13 cellular contexts compared by ENCODE assay signal in the genomic region with DNA sequence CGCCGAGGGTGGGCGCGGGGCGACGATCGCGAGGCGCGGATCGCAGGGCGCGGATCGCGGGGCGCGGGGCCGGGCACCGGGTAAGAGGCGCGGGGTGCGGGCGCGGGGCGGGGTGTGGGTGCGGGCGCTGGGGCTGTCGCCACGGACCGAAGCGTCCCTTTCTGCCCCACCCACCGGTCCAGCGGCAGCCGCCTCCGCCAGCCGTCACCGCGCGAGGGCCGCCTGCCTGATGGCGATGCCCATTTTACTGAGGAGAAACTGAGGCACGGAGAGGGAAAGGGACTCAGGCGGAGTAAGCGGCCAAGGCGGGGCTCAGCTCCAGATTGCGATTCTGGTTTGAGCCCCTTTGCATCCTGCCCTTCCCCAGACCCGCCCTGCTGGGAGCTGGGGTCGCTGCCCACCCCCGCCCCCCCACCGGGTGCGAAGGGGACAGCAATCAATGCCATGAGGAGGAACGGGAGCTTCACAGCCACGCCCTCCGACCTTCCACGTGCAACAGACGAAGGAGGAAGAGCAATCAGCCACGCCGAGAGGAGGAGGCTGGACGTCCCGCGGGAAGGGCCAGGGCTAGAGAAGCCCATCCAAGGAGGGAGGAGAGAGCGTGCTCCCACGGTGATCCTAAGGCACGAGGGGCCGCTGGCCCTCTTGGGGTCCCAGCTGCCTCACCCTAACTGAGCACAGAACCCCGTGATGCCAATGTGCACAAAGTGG. TPM values are rescaled to one million over a fixed set of nuclear protein-coding genes. Genes with fewer than 3 reads are reported as not detected.
DNase-seq lines count a peak whose midpoint lies in the region; TF ChIP-seq lines count a peak whose summit lies in the region.
"Had no signal": no experiment of that assay in that cellular context is flagged by ENCODE, and none has a peak within 500 bp of the region (broad histone marks: within the 10 kb centered on the region; RNA-seq: fewer than 3 reads in every experiment).

No MANE protein-coding gene starts in this region.

- H3K9me3 Mint-ChIP-seq in glutamatergic neuron (ENCODE audit: unreplicated experiment) = peaks cover 6% of the 10 kb centered on the region
- H3K9me3 Mint-ChIP-seq: dendritic cell treated with granulocyte-macrophage colony-stimulating factor and Interleukin-4, amounts not matched to agents 40 ng/mL and 50 ng/mL, for 4 days had no signal

- H3K9ac ChIP-seq in skeletal muscle satellite cell (ENCODE audit: low read depth, low read length) = no peak overlapping the region

- peak overlapping the region; percentile 69 for H3K4me2 ChIP-seq in skeletal muscle satellite cell (ENCODE audit: low read length)

- TF ChIP-seq CTCF in HEK293 (tag by site-specific recombination; IDR thresholded peaks at IDR 0.05) (no peak), WERI-Rb-1 (IDR thresholded peaks at IDR 0.05; ENCODE audit: low read depth, low read length) (no peak), glutamatergic neuron (IDR thresholded peaks at IDR 0.05; ENCODE audit: partially characterized antibody, unreplicated experiment) (no peak)

- H3K36me3 Mint-ChIP-seq in glutamatergic neuron (ENCODE audit: unreplicated experiment) = peaks cover 6% of the 10 kb centered on the region

- H3K4me1 Mint-ChIP-seq in glutamatergic neuron (ENCODE audit: low read depth, unreplicated experiment) = peaks cover 7% of the 10 kb centered on the region

- peaks cover 31% of the 10 kb centered on the region for H3K27me3 Mint-ChIP-seq in glutamatergic neuron (ENCODE audit: unreplicated experiment)

- H3K27ac ChIP-seq in HEK293 (ENCODE audit: extremely low read depth, low read depth, low read length) (no peak overlapping the region), WERI-Rb-1 (no peak overlapping the region)
- H3K27ac ChIP-seq: pancreas had no signal

- POLR2A ChIA-PET in HEK293 (lab: Yijun Ruan, JAX) = no interaction called here

- H3K36me3 ChIP-seq in HEK293 (ENCODE audit: control insufficient read depth in 2 of 2, insufficient read depth in 1 of 2, low read length in 2 of 2) = no peaks in the 10 kb centered on the region
- no peaks in the 10 kb centered on the region for H3K36me3 ChIP-seq in WERI-Rb-1
- no peaks in the 10 kb centered on the region for H3K36me3 ChIP-seq in skeletal muscle satellite cell (ENCODE audit: insufficient read depth, low read length)
- H3K36me3 ChIP-seq: pancreas had no signal

- H3K4me3 Mint-ChIP-seq in glutamatergic neuron (ENCODE audit: unreplicated experiment) = peak overlapping the region; percentile 42
- H3K4me3 Mint-ChIP-seq: activated CD4-positive, alpha-beta T cell treated with anti-CD3 and anti-CD28 coated beads, Interleukin-2, amount 10 ng/mL, durations not matched to agents 7 days and 5 days; dendritic cell treated with granulocyte-macrophage colony-stimulating factor and Interleukin-4, amounts not matched to agents 40 ng/mL and 50 ng/mL, for 4 days had no signal

- DNase-seq in WERI-Rb-1 (peak; percentile 27), glutamatergic neuron (peak; percentile 66), T1000 (lab: John Stamatoyannopoulos, UW) (no peak), DMS153 (lab: John Stamatoyannopoulos, UW) (no peak), NCI-H446 treated with DMSO at 0.1 percent for 48 hours (lab: John Stamatoyannopoulos, UW) (no peak)
- DNase-seq: activated CD4-positive, alpha-beta T cell treated with anti-CD3 and anti-CD28 coated beads, Interleukin-2, amount 10 ng/mL, durations not matched to agents 7 days and 5 days; activated gamma-delta T cell treated with Interleukin-2 at 50 U/mL for 16 hours; DMS79; NCI-H1694 treated with DMSO at 0.1 percent for 48 hours had no signal

- CTCF ChIA-PET in HEK293 (lab: Yijun Ruan, JAX) = no interaction called here

- H3K27ac Mint-ChIP-seq in glutamatergic neuron (ENCODE audit: unreplicated experiment) = no peak overlapping the region
- H3K27ac Mint-ChIP-seq: activated CD4-positive, alpha-beta T cell treated with anti-CD3 and anti-CD28 coated beads, Interleukin-2, amount 10 ng/mL, durations not matched to agents 7 days and 5 days; dendritic cell treated with granulocyte-macrophage colony-stimulating factor and Interleukin-4, amounts not matched to agents 40 ng/mL and 50 ng/mL, for 4 days had no signal

- H3K4me1 ChIP-seq in HEK293 (ENCODE audit: control insufficient read depth, insufficient read depth, low read length) (no peaks in the 10 kb centered on the region), skeletal muscle satellite cell (ENCODE audit: control insufficient read depth, insufficient read depth, low read length) (peaks cover 38% of the 10 kb centered on the region)

- H3K27me3 ChIP-seq in WERI-Rb-1 (ENCODE audit: insufficient read depth, low read depth, severe bottlenecking) (peaks cover 36% of the 10 kb centered on the region), skeletal muscle satellite cell (ENCODE audit: control insufficient read depth, insufficient read depth, low read length) (peaks cover 29% of the 10 kb centered on the region)

- H3K4me3 ChIP-seq in HEK293 (ENCODE audit: low read depth, low read length) (peak overlapping the region; percentile 13), WERI-Rb-1 (ENCODE audit: low read depth, low read length) (peak overlapping the region; percentile 40), skeletal muscle satellite cell (ENCODE audit: low read length) (peak overlapping the region; percentile 48)

- H3K9me3 ChIP-seq in HEK293 (ENCODE audit: control insufficient read depth, insufficient read depth, low read depth, low read length) (no peaks in the 10 kb centered on the region), WERI-Rb-1 (ENCODE audit: severe bottlenecking) (no peaks in the 10 kb centered on the region), skeletal muscle satellite cell (replicated peaks; ENCODE audit: low read length) (peaks cover 7% of the 10 kb centered on the region)
- H3K9me3 ChIP-seq: pancreas had no signal

TF ChIP-seq in HEK293, 187 proteins besides CTCF, POLR2A, EP300 and RAD21:
- TF ChIP-seq, protein P1, sequence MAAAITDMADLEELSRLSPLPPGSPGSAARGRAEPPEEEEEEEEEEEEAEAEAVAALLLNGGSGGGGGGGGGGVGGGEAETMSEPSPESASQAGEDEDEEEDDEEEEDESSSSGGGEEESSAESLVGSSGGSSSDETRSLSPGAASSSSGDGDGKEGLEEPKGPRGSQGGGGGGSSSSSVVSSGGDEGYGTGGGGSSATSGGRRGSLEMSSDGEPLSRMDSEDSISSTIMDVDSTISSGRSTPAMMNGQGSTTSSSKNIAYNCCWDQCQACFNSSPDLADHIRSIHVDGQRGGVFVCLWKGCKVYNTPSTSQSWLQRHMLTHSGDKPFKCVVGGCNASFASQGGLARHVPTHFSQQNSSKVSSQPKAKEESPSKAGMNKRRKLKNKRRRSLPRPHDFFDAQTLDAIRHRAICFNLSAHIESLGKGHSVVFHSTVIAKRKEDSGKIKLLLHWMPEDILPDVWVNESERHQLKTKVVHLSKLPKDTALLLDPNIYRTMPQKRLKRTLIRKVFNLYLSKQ (tag by site-specific recombination; IDR thresholded peaks at IDR 0.05; ENCODE audit: borderline replicate concordance) = no peak
- TF ChIP-seq ZFHX2 (tag by site-specific recombination; conservative IDR thresholded peaks at IDR 0.05) = peak; percentile 37; the same call in 1 of the 2 replicates
- TF ChIP-seq, protein P2, sequence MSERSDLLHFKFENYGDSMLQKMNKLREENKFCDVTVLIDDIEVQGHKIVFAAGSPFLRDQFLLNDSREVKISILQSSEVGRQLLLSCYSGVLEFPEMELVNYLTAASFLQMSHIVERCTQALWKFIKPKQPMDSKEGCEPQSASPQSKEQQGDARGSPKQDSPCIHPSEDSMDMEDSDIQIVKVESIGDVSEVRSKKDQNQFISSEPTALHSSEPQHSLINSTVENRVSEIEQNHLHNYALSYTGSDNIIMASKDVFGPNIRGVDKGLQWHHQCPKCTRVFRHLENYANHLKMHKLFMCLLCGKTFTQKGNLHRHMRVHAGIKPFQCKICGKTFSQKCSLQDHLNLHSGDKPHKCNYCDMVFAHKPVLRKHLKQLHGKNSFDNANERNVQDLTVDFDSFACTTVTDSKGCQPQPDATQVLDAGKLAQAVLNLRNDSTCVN (tag by site-specific recombination; optimal IDR thresholded peaks at IDR 0.05) = peak; percentile 8
- TF ChIP-seq, protein P3, sequence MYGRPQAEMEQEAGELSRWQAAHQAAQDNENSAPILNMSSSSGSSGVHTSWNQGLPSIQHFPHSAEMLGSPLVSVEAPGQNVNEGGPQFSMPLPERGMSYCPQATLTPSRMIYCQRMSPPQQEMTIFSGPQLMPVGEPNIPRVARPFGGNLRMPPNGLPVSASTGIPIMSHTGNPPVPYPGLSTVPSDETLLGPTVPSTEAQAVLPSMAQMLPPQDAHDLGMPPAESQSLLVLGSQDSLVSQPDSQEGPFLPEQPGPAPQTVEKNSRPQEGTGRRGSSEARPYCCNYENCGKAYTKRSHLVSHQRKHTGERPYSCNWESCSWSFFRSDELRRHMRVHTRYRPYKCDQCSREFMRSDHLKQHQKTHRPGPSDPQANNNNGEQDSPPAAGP (tag by site-specific recombination; IDR thresholded peaks at IDR 0.05) = peak; percentile 46
- TF ChIP-seq MYNN (tag by site-specific recombination; IDR thresholded peaks at IDR 0.05; ENCODE audit: borderline replicate concordance) = no peak
- TF ChIP-seq ZNF335 (tag by site-specific recombination; conservative IDR thresholded peaks at IDR 0.05) = peak; percentile 31; the same call in 1 of the 2 replicates
TF ChIP-seq in HEK293: peak in this region for 4.

RNA-seq across cellular contexts. Expression of a gene that starts 10.9 kb away (rescaled TPM):
- total RNA-seq in glutamatergic neuron (ENCODE audit: unreplicated experiment) = 15.5 TPM
- 8.7 and 10.1 TPM in 2 replicates for total RNA-seq in skeletal muscle satellite cell (2012; rRNA removed)

Comparison
In these comparisons a context has a peak if more than half of its experiments do, and no peak if none do; other contexts are left out.
1. DNase-seq: peak in WERI-Rb-1 (single experiment) and glutamatergic neuron (single experiment); none in T1000 (single experiment), DMS153 (single experiment) and NCI-H446 treated with DMSO at 0.1 percent for 48 hours (single experiment).
2. Peak in every context shown above with its lines, with median percentiles within 50 percentile points of each other: H3K4me3 ChIP-seq.